ENCODE assay signal across 7 cellular contexts in genomic region chr2:9753665-9754531, GRCh38.
DNase-seq lines count a peak whose midpoint lies in the region; ATAC-seq and TF ChIP-seq lines count a peak whose summit lies in the region.

No MANE protein-coding gene starts in this region.

- peaks cover 5 to 26% of the 10 kb centered on the region in 2 donors for H3K4me1 ChIP-seq in left lung
- H3K4me1 ChIP-seq in thoracic aorta (ENCODE audit: control insufficient read depth in 1 of 2, low read depth in 2 of 2), result peaks cover 10 to 32% of the 10 kb centered on the region in 2 donors
- peaks cover 0 to 47% of the 10 kb centered on the region in 2 donors for H3K4me1 ChIP-seq in right atrium auricular region

- H3K36me3 ChIP-seq in left lung (no peaks in the 10 kb centered on the region), thoracic aorta (no peaks in the 10 kb centered on the region), right atrium auricular region (no peaks in the 10 kb centered on the region)

- peak; percentile 3 for ATAC-seq in HG03196 (IDR thresholded peaks at IDR 0.05; ENCODE audit: unreplicated experiment)
- ATAC-seq in left lung, result peak; percentile 46
- ATAC-seq in thoracic aorta (ENCODE audit: insufficient number of reproducible peaks, low FRiP score, low read depth), result no peak
- no peak for ATAC-seq in GM21825 (IDR thresholded peaks at IDR 0.05; ENCODE audit: unreplicated experiment)

- H3K9me3 ChIP-seq in left lung, result no peaks in the 10 kb centered on the region
- H3K9me3 ChIP-seq in thoracic aorta, result no peaks in the 10 kb centered on the region
- H3K9me3 ChIP-seq in right atrium auricular region, result no peaks in the 10 kb centered on the region

- H3K4me3 ChIP-seq in left lung (no peak overlapping the region), thoracic aorta (peak overlapping the region; percentile 32), right atrium auricular region (no peak overlapping the region)

- intact Hi-C loops in left lung (cut with DNase I), result no loop called here

- H3K27me3 ChIP-seq in left lung, result peaks cover 0 to 51% of the 10 kb centered on the region in 2 donors
- H3K27me3 ChIP-seq in thoracic aorta (replicated peaks; ENCODE audit: insufficient read depth), result no peaks in the 10 kb centered on the region
- H3K27me3 ChIP-seq in right atrium auricular region, result no peaks in the 10 kb centered on the region

- DNase-seq in activated T-cell treated with anti-CD3 and anti-CD28 coated beads for 24 hours (ENCODE audit: low read depth), result peak; percentile 52
- DNase-seq in left lung, result no peak
- DNase-seq in thoracic aorta (ENCODE audit: low spot score), result no peak
- no peak for DNase-seq in right atrium auricular region (ENCODE audit: low spot score)
- DNase-seq in mucosa of gallbladder (ENCODE audit: low spot score), result no peak

- H3K27ac ChIP-seq in left lung (no peak overlapping the region), thoracic aorta (no peak overlapping the region), right atrium auricular region (peak overlapping the region in 1 of 2 donors; percentile 4)

- TF ChIP-seq CTCF in left lung (IDR thresholded peaks at IDR 0.05) (no peak), thoracic aorta (IDR thresholded peaks at IDR 0.05) (no peak), right atrium auricular region (IDR thresholded peaks at IDR 0.05) (no peak)

Comparison
In these comparisons a context has a peak if more than half of its experiments do, and no peak if none do; other contexts are left out.
1. ATAC-seq: peak in HG03196 (single experiment) and left lung (single experiment); none in thoracic aorta (single experiment) and GM21825 (single experiment).